8 cellular contexts compared by ENCODE assay signal in genomic region chr5:55234171-55234700, GRCh38. TPM values are rescaled to one million over a fixed set of nuclear protein-coding genes. Genes with fewer than 3 reads are reported as not detected.
DNase-seq lines count a peak whose midpoint lies in the region; ATAC-seq and TF ChIP-seq lines count a peak whose summit lies in the region.

No MANE protein-coding gene starts in this region.

- no peaks in the 10 kb centered on the region for H3K36me3 ChIP-seq in suprapubic skin

- peak; percentile 5 for DNase-seq in NCI-H2196 (lab: John Stamatoyannopoulos, UW; ENCODE audit: unreplicated experiment)
- DNase-seq in NCI-H2196 treated with DMSO at 0.1 percent for 48 hours (lab: John Stamatoyannopoulos, UW; ENCODE audit: unreplicated experiment), result no peak
- DNase-seq in NCI-H2171 (lab: John Stamatoyannopoulos, UW), result peak; percentile 21
- peak; percentile 53 for DNase-seq in MCF 10A (ENCODE audit: unreplicated experiment)
- DNase-seq in suprapubic skin (ENCODE audit: low spot score in 2 of 2), result no peak
- DNase-seq in NCI-H187 (lab: John Stamatoyannopoulos, UW), result no peak

- intact Hi-C loops in MCF 10A (cut with micrococcal nuclease), result no loop called here

- peak overlapping the region; percentile 78 for H3K4me3 ChIP-seq in suprapubic skin

- H3K27me3 ChIP-seq in layer of hippocampus (ENCODE audit: control insufficient read depth, insufficient read depth, low read length) (peaks cover 42% of the 10 kb centered on the region), suprapubic skin (peaks cover 63% of the 10 kb centered on the region)

- H3K27me3 Mint-ChIP-seq in MCF 10A (ENCODE audit: insufficient read depth, unreplicated experiment), result no peaks in the 10 kb centered on the region

- ATAC-seq in GM19324 (IDR thresholded peaks at IDR 0.05; ENCODE audit: low FRiP score, unreplicated experiment), result no peak

- TF ChIP-seq CTCF in MCF 10A (IDR thresholded peaks at IDR 0.05; ENCODE audit: unreplicated experiment) (no peak), suprapubic skin (IDR thresholded peaks at IDR 0.05) (no peak)

- CTCF ChIA-PET in MCF 10A (lab: Yijun Ruan, JAX), result interaction anchor here (0.7 to 4.1 kb wide), 8 partner anchors 8 to 84 kb away, joined by 3 to 20 read pairs (median 6); partner anchors contain the start of genes CDC20B, DHX29 and MTREX

- H3K9me3 Mint-ChIP-seq in MCF 10A (ENCODE audit: unreplicated experiment), result no peaks in the 10 kb centered on the region

- TF ChIP-seq EP300 in suprapubic skin (IDR thresholded peaks at IDR 0.05), result no peak

- H3K4me3 Mint-ChIP-seq in MCF 10A (ENCODE audit: unreplicated experiment), result peak overlapping the region; percentile 98

- no peaks in the 10 kb centered on the region for H3K4me1 Mint-ChIP-seq in MCF 10A (ENCODE audit: insufficient read depth, unreplicated experiment)

- no peaks in the 10 kb centered on the region for H3K9me3 ChIP-seq in suprapubic skin

- POLR2A ChIA-PET in MCF 10A (lab: Yijun Ruan, JAX), result interaction anchor here (0.6 to 5.8 kb wide), 27 partner anchors 10 to 1304 kb away, joined by 3 to 113 read pairs (median 8); partner anchors contain the start of genes CDC20B, DHX29, GPX8 and MTREX

- peak overlapping the region; percentile 54 for H3K27ac Mint-ChIP-seq in MCF 10A (ENCODE audit: low read depth, unreplicated experiment)

- BruUV-seq in MCF 10A (replicated peaks; lab: Mats Ljungman, UMichigan), result TSS peak; percentile 36

- H3K4me1 ChIP-seq in suprapubic skin, result peaks cover 38% of the 10 kb centered on the region

- no peaks in the 10 kb centered on the region for H3K36me3 Mint-ChIP-seq in MCF 10A (ENCODE audit: insufficient read depth, unreplicated experiment)

- H3K27ac ChIP-seq in layer of hippocampus (ENCODE audit: low read depth, low read length) (peak overlapping the region; percentile 38), suprapubic skin (no peak overlapping the region)

- TF ChIP-seq POLR2A in suprapubic skin (IDR thresholded peaks at IDR 0.05), result no peak

- WGBS in suprapubic skin, result 4% methylated on average over 15 of the region's 28 CpGs

RNA-seq across cellular contexts. Expression of gene CCNO, which starts 0.8 kb away (rescaled TPM):
- 10.6 and 11.7 TPM in 2 replicates for total RNA-seq in MCF 10A (2022)
- total RNA-seq in suprapubic skin, result 1 to 10 TPM; 1.0 to 3.8 (median 2.4) TPM

RNA-seq across cellular contexts. Expression of gene MCIDAS, which starts 7.1 kb away (rescaled TPM):
- total RNA-seq in MCF 10A (2022) (1.8 TPM in 2 replicates), suprapubic skin (not detected)

Comparison
In these comparisons a context has a peak if more than half of its experiments do, and no peak if none do; other contexts are left out.
1. DNase-seq: peak in NCI-H2196 (single experiment), NCI-H2171 (single experiment) and MCF 10A (single experiment); none in NCI-H2196 treated with DMSO at 0.1 percent for 48 hours (single experiment), suprapubic skin (0 of 2) and NCI-H187 (0 of 2).